ENCODE assay signal across 26 cellular contexts in the genomic region with DNA sequence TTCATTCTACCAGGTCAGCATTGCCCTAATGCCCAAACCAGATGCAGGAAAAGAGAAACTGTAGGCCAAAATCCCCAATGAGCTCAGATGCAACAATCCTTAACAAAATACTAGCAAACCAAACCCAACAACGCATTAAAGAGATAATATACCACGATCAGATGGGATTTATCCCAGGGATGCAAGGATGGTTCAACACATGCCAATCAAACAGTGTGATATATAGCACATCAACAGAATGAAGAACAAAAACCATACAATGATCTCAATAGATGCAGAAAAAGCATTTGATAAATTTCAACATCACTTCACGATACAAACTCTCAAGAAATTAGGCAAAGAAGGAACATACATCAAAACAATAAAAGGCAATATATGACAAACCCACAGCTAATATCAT.
"Had no signal": no experiment of that assay in that cellular context is flagged by ENCODE, and none has a peak within 500 bp of the region (broad histone marks: within the 10 kb centered on the region; RNA-seq: fewer than 3 reads in every experiment).

No MANE protein-coding gene starts in this region.

- H3K27ac ChIP-seq: stomach, suprapubic skin, testis, thoracic aorta, thyroid gland, tibial nerve, transverse colon, upper lobe of left lung, upper lobe of right lung, uterus, vagina had no signal

- ATAC-seq: stimulated activated effector memory CD8-positive, alpha-beta T cell treated with anti-CD3 and anti-CD28 coated beads, Interleukin-12 subunit alpha, Interleukin-12 subunit beta, amount 100 ng/mL, for 72 hours; stimulated activated memory B cell treated with anti-CD40 and anti-IgM and Interleukin-4, amounts not matched to agents 10 μg/mL and 1 μg/mL and 100 μg/mL, for 72 hours; stimulated activated naive B cell treated with anti-CD40 and anti-IgM and Interleukin-4, amounts not matched to agents 10 μg/mL and 1 μg/mL and 100 μg/mL, for 72 hours; stimulated activated naive CD8-positive, alpha-beta T cell treated with anti-CD3 and anti-CD28 coated beads, Interleukin-15, amount 100 ng/mL, for 72 hours; stimulated activated naive CD8-positive, alpha-beta T cell treated with anti-CD3 and anti-CD28 coated beads, Interleukin-15, Interleukin-2, amounts not matched to agents 100 U/mL and 50 U/mL, for 24 hours; upper lobe of right lung had no signal

- H3K27me3 ChIP-seq: stomach, suprapubic skin, testis, thyroid gland, tibial nerve, transverse colon, upper lobe of left lung, upper lobe of right lung, uterus, vagina had no signal

- H3K4me3 ChIP-seq: stomach, suprapubic skin, testis, thoracic aorta, thyroid gland, tibial nerve, transverse colon, upper lobe of left lung, upper lobe of right lung, uterus, vagina had no signal

- H3K36me3 ChIP-seq: thoracic aorta, thyroid gland, upper lobe of right lung, uterus had no signal

- H3K9me3 ChIP-seq: testis, thoracic aorta, thyroid gland, upper lobe of right lung had no signal

- FAIRE-seq: urothelium cell line had no signal

- H3K4me1 ChIP-seq: stomach, suprapubic skin, testis, thyroid gland, tibial nerve, transverse colon, upper lobe of left lung, upper lobe of right lung, uterus, vagina had no signal

- DNase-seq: stimulated activated CD4-positive, alpha-beta T cell treated with anti-CD3 and anti-CD28 coated beads, Interleukin-2, amount 100 ng/mL, for 48 hours; stimulated activated CD4-positive, alpha-beta T cell treated with anti-CD3 and anti-CD28 coated beads, Interleukin-4, amount 100 ng/mL, for 1 hour; stimulated activated CD4-positive, alpha-beta T cell treated with anti-CD3 and anti-CD28 coated beads, Interleukin-4, amount 100 ng/mL, for 24 hours; stimulated activated CD4-positive, alpha-beta T cell treated with anti-CD3 and anti-CD28 coated beads, Interleukin-4, amount 100 ng/mL, for 4 hours; stimulated activated CD8-positive, alpha-beta memory T cell treated with anti-CD3 and anti-CD28 coated beads, Interleukin-4, amount 100 ng/mL, for 48 hours; stimulated activated naive B cell treated with anti-CD40 and anti-IgM and Interleukin-4, amounts not matched to agents 10 μg/mL and 1 μg/mL and 100 μg/mL, for 72 hours; stimulated activated naive CD4-positive, alpha-beta T cell; stimulated activated naive CD4-positive, alpha-beta T cell treated with Interleukin-2 at 50 U/mL for 16 hours; stimulated activated naive CD8-positive, alpha-beta T cell treated with anti-CD3 and anti-CD28 coated beads, Interleukin-15, amount 100 ng/mL, for 72 hours; stimulated activated naive CD8-positive, alpha-beta T cell treated with anti-CD3 and anti-CD28 coated beads, Interleukin-15, Interleukin-2, amounts not matched to agents 100 U/mL and 50 U/mL, for 24 hours; stomach; substantia nigra; testis; thyroid gland; transverse colon; trophoblast cell; upper lobe of left lung; upper lobe of right lung; uterus had no signal
